8 cellular contexts compared by ENCODE assay signal in genomic region chr11:72111803-72112540, GRCh38. TPM values are rescaled to one million over a fixed set of nuclear protein-coding genes. Genes with fewer than 3 reads are reported as not detected.
A peak's percentile ranks its signal among the peaks of the same experiment; 100 is the strongest.
DNase-seq lines count a peak whose midpoint lies in the region; ATAC-seq and TF ChIP-seq lines count a peak whose summit lies in the region.

No MANE protein-coding gene starts in this region.

- H2AFZ ChIP-seq in SK-N-SH (ENCODE audit: low read depth) (peak overlapping the region; percentile 63), parathyroid adenoma (peak overlapping the region; percentile 85)

- in situ Hi-C loops in transverse colon (cut with MboI; ENCODE audit: low pct_ligation_motif_present in 1 of 4, low pct_unique_long_range_greater_than_20kb in 1 of 4, low sequenced_read_pairs in 3 of 4): no loop called here

- POLR2A ChIA-PET in SK-N-SH (lab: Yijun Ruan, JAX): interaction anchor here (0.6 to 2.2 kb wide), 11 partner anchors 9 to 303 kb away, joined by 3 to 11 read pairs (median 4); partner anchors contain the start of genes LAMTOR1, RNF121 and XNDC1N

- H4K20me1 ChIP-seq in SK-N-SH (ENCODE audit: insufficient read depth): no peaks in the 10 kb centered on the region

- H3K9me3 ChIP-seq in SK-N-SH (no peaks in the 10 kb centered on the region), parathyroid adenoma (ENCODE audit: control insufficient read depth, low read length) (no peaks in the 10 kb centered on the region), transverse colon (no peaks in the 10 kb centered on the region)

- ATAC-seq in HG02610 (IDR thresholded peaks at IDR 0.05; ENCODE audit: unreplicated experiment): peak; percentile 88

- no peaks in the 10 kb centered on the region for H3K27me3 ChIP-seq in SK-N-SH (ENCODE audit: insufficient read depth)
- H3K27me3 ChIP-seq in parathyroid adenoma (ENCODE audit: control insufficient read depth, insufficient read depth, low read length): no peaks in the 10 kb centered on the region
- no peaks in the 10 kb centered on the region for H3K27me3 ChIP-seq in transverse colon

- peaks cover 3% of the 10 kb centered on the region for H3F3A ChIP-seq in SK-N-SH (replicated peaks; ENCODE audit: insufficient read depth)

- TF ChIP-seq CTCF in GM12864 (IDR thresholded peaks at IDR 0.05; ENCODE audit: low read depth, low read length, missing control alignments) (no peak), SK-N-SH (IDR thresholded peaks at IDR 0.05) (no peak), parathyroid adenoma (IDR thresholded peaks at IDR 0.05) (no peak), transverse colon (IDR thresholded peaks at IDR 0.05) (no peak)

- TF ChIP-seq EP300 in SK-N-SH (IDR thresholded peaks at IDR 0.05; ENCODE audit: borderline replicate concordance in 1 of 2, low read depth in 1 of 2, low read length in 1 of 2) (no peak), transverse colon (IDR thresholded peaks at IDR 0.05; ENCODE audit: low read depth) (no peak)

- H3K4me2 ChIP-seq in SK-N-SH (peak overlapping the region; percentile 79), parathyroid adenoma (ENCODE audit: low read length) (peak overlapping the region; percentile 95)

- peak; percentile 90 for TF ChIP-seq POLR2A in transverse colon (IDR thresholded peaks at IDR 0.05)

- TF ChIP-seq RAD21 in SK-N-SH (IDR thresholded peaks at IDR 0.05; ENCODE audit: low read length): no peak

- CTCF ChIA-PET in SK-N-SH (lab: Yijun Ruan, JAX): interaction anchor here (1.2 to 4.5 kb wide), 5 partner anchors 31 to 318 kb away, joined by 3 to 21 read pairs (median 7); no protein-coding TSS in a partner anchor

- peak; percentile 98 for DNase-seq in GM12864 (ENCODE audit: low read depth)
- DNase-seq in NCI-H1092 (lab: John Stamatoyannopoulos, UW): peak; percentile 100
- peak; percentile 81 for DNase-seq in SK-N-SH
- DNase-seq in cardiac septum (ENCODE audit: low spot score): peak; percentile 97
- DNase-seq in transverse colon: peak; percentile 94

- peaks cover 2 to 5% of the 10 kb centered on the region in 2 experiments for H3K36me3 ChIP-seq in SK-N-SH (replicated peaks in 1 of 2; ENCODE audit: control insufficient read depth in 1 of 2, insufficient read depth in 2 of 2, low read length in 1 of 2)
- no peaks in the 10 kb centered on the region for H3K36me3 ChIP-seq in parathyroid adenoma (ENCODE audit: control insufficient read depth, insufficient read depth, low read length)
- H3K36me3 ChIP-seq in transverse colon: no peaks in the 10 kb centered on the region

- intact Hi-C loops in cardiac septum (cut with DNase I): loop anchor here (1.0 to 10.0 kb wide), 6 partner anchors 9 to 323 kb away; partner anchors contain the start of genes CLPB, LAMTOR1, LRRC51 and NUMA1
- intact Hi-C loops in transverse colon (cut with DNase I; ENCODE audit: low total_unique reads): no loop called here

- peaks cover 6 to 16% of the 10 kb centered on the region in 2 experiments; a peak in 3 of 4 replicates for H3K4me1 ChIP-seq in SK-N-SH (ENCODE audit: control insufficient read depth in 1 of 2, insufficient read depth in 2 of 2, low read depth in 1 of 2, low read length in 1 of 2)
- peaks cover 11% of the 10 kb centered on the region for H3K4me1 ChIP-seq in parathyroid adenoma
- peaks cover 0 to 17% (median 8%) of the 10 kb centered on the region in 4 donors for H3K4me1 ChIP-seq in transverse colon

- no peaks in the 10 kb centered on the region for H3K9me2 ChIP-seq in SK-N-SH

- under 1% methylated on average over 22 of the region's 29 CpGs for WGBS in SK-N-SH (ENCODE audit: low lambda C conversion rate)
- 1% methylated on average over 29 of the region's 29 CpGs for WGBS in adipose tissue, 3 donors
- WGBS in transverse colon (ENCODE audit: low coverage in 1 of 2), 2 donors: 0 to 1% methylated on average over 2 to 29 of the region's 29 CpGs

- H3K27ac ChIP-seq in SK-N-SH (ENCODE audit: low read depth in 2 of 2, low read length in 1 of 2): peak overlapping the region; percentile 96 to 99
- peak overlapping the region; percentile 95 for H3K27ac ChIP-seq in adipose tissue (ENCODE audit: low read depth, low read length)
- H3K27ac ChIP-seq in parathyroid adenoma: peak overlapping the region; percentile 99
- peak overlapping the region; percentile 93 to 95 (median 94) for H3K27ac ChIP-seq in transverse colon

- H3K79me2 ChIP-seq in SK-N-SH (ENCODE audit: insufficient read depth) (no peaks in the 10 kb centered on the region), parathyroid adenoma (no peaks in the 10 kb centered on the region)

- peak overlapping the region; percentile 93 for H3K9ac ChIP-seq in SK-N-SH
- peak overlapping the region; percentile 37 for H3K9ac ChIP-seq in parathyroid adenoma

- peak overlapping the region; percentile 72 for H3K4me3 ChIP-seq in GM12864 (ENCODE audit: low read depth, low read length)
- H3K4me3 ChIP-seq in SK-N-SH (ENCODE audit: low read depth in 2 of 2, low read length in 1 of 2): peak overlapping the region; percentile 71 to 77
- H3K4me3 ChIP-seq in parathyroid adenoma (ENCODE audit: low read depth, low read length): peak overlapping the region; percentile 92
- peak overlapping the region; percentile 56 to 80 (median 68) for H3K4me3 ChIP-seq in transverse colon

TF ChIP-seq in SK-N-SH, 30 proteins besides CTCF, POLR2A, EP300 and RAD21 (continues in another document):
- TF ChIP-seq GABPA (IDR thresholded peaks at IDR 0.05; ENCODE audit: low read depth): no peak
- TF ChIP-seq PBX3 (IDR thresholded peaks at IDR 0.05): peak; percentile 97
- TF ChIP-seq TCF12 (IDR thresholded peaks at IDR 0.05): no peak
- no peak for TF ChIP-seq ZBTB33 (IDR thresholded peaks at IDR 0.05; ENCODE audit: borderline replicate concordance, low read depth)
- no peak for TF ChIP-seq USF1 (IDR thresholded peaks at IDR 0.05; ENCODE audit: borderline replicate concordance, low read depth)
- TF ChIP-seq FOSL2 (IDR thresholded peaks at IDR 0.05; ENCODE audit: borderline replicate concordance, low read depth): no peak
- peak; percentile 52; the same call in 1 of the 2 replicates for TF ChIP-seq RFX5 (IDR thresholded peaks at IDR 0.05; ENCODE audit: low read length)
- TF ChIP-seq TAF1 (IDR thresholded peaks at IDR 0.05; ENCODE audit: borderline replicate concordance, low read depth, low read length): peak; percentile 58

RNA-seq across cellular contexts. Expression of gene ANAPC15, which starts 0.5 kb away (rescaled TPM):
- polyA plus RNA-seq in SK-N-SH (2012; rRNA removed) (85.6 and 92.3 TPM in 2 replicates), adipose tissue (10 to 100 TPM; 26.8 to 46.9 (median 42.3) TPM)
- 121 and 159 TPM in 2 replicates for polyA plus RNA-seq in SK-N-SH (2012; cell fraction: cytosol; rRNA removed)
- polyA plus RNA-seq in SK-N-SH (2012; cell fraction: nucleus; rRNA removed): 32.9 and 39.9 TPM in 2 replicates
- total RNA-seq in cardiac septum (46.4 TPM), transverse colon (10 to 100 TPM; 15.1 to 44.5 (median 27.6) TPM)

RNA-seq across cellular contexts. Expression of gene TOMT, which starts 6.2 kb away (rescaled TPM):
- not detected in 2 replicates for polyA plus RNA-seq in SK-N-SH (2012; rRNA removed)
- polyA plus RNA-seq in SK-N-SH (2012; cell fraction: cytosol; rRNA removed): not detected in 2 replicates
- 0.18 and 0.58 TPM in 2 replicates for polyA plus RNA-seq in SK-N-SH (2012; cell fraction: nucleus; rRNA removed)
- not detected for polyA plus RNA-seq in adipose tissue
- not detected for total RNA-seq in cardiac septum
- not detected for total RNA-seq in transverse colon

RNA-seq across cellular contexts. Expression of gene LAMTOR1, which starts 8.9 kb away (rescaled TPM):
- polyA plus RNA-seq in SK-N-SH (2012; rRNA removed): 128 and 129 TPM in 2 replicates
- 97.5 and 122 TPM in 2 replicates for polyA plus RNA-seq in SK-N-SH (2012; cell fraction: cytosol; rRNA removed)
- polyA plus RNA-seq in SK-N-SH (2012; cell fraction: nucleus; rRNA removed): 84.1 and 89.5 TPM in 2 replicates
- 100 to 1,000 TPM in 2 of 3 donors, 10 to 100 TPM in 1; 71.4 to 181 (median 165) TPM for polyA plus RNA-seq in adipose tissue
- 79.3 TPM for total RNA-seq in cardiac septum
- total RNA-seq in transverse colon: 100 to 1,000 TPM in 2 of 4 donors, 10 to 100 TPM in 2; 59.1 to 156 (median 102) TPM

RNA-seq across cellular contexts. Expression of gene FOLR3, which starts 23.6 kb away (rescaled TPM):
- polyA plus RNA-seq in SK-N-SH (2012; rRNA removed) (not detected in 2 replicates), adipose tissue (1 to 10 TPM in 2 of 3 donors, under 1 TPM in 1; 0.16 to 3.8 (median 3.2) TPM)
- polyA plus RNA-seq in SK-N-SH (2012; cell fraction: cytosol; rRNA removed): 0.05 TPM in 1 of 2 replicates, not detected in the other
- not detected in 2 replicates for polyA plus RNA-seq in SK-N-SH (2012; cell fraction: nucleus; rRNA removed)
- total RNA-seq in cardiac septum (not detected), transverse colon (not detected)

RNA-seq across cellular contexts. Expression of gene LRRC51, which starts 31.3 kb away (rescaled TPM):
- polyA plus RNA-seq in SK-N-SH (2012; rRNA removed) (7.3 and 8.0 TPM in 2 replicates), adipose tissue (1 to 10 TPM; 4.3 to 6.9 (median 6.0) TPM)
- 6.2 and 8.5 TPM in 2 replicates for polyA plus RNA-seq in SK-N-SH (2012; cell fraction: cytosol; rRNA removed)
- 6.0 and 7.2 TPM in 2 replicates for polyA plus RNA-seq in SK-N-SH (2012; cell fraction: nucleus; rRNA removed)
- total RNA-seq in cardiac septum (4.2 TPM), transverse colon (10 to 100 TPM in 1 of 4 donors, 1 to 10 TPM in 3; 5.1 to 77.4 (median 6.7) TPM)

Comparison
In these comparisons a context has a peak if more than half of its experiments do, and no peak if none do; other contexts are left out.
1. Peak in every context shown above with its lines: DNase-seq, ATAC-seq, H3K4me3 ChIP-seq and H3K27ac ChIP-seq.